2 cellular contexts compared by ENCODE assay signal in the genomic region with DNA sequence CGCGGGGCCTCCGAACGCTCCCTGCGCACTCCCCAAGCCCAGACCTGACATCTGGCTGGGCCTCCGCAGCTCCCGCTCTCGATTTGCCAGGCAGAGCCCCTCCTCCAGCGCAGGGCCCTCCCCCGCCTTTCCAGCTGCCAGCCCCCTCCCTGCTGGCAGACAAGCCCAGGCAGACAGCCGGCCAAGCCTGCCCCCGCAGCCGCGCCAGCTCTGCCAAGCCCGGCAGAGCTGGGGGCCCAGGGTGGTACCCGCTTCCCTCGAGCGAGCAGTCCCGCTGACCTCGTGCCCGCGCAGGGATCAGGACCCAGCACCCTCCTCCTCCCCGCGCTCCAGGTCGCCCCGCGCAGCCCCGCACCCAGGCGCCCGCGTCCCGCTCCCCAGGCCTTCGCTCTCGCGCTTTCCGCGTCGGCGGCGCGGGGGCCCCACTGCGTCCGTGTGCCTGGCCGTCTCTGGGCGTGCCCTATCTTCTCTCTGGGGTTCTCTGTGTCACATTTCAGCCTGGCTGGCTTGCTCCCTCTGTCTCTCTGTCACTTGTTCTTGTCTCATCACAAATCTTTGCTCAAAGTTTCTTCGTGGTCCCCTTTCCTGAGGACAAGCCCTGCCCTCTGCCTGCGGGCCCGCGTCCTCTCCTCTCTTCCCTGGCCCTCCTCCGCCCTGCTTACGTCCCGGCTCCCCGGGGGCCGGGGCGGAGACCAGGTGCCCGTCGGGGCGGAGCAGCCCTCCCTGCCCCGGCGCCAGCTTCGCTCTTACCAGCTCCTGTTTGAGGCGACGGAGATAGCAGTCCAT.
TF ChIP-seq lines count a peak whose summit lies in the region.

No MANE protein-coding gene starts in this region.

TF ChIP-seq in GM23338, 12 proteins besides CTCF, POLR2A, EP300 and RAD21:
- TF ChIP-seq EZH2phosphoT487 (IDR thresholded peaks at IDR 0.05; ENCODE audit: unreplicated experiment) = no peak
- TF ChIP-seq CREB1 (CRISPR knock-in tag; IDR thresholded peaks at IDR 0.05; ENCODE audit: low read depth) = peak; percentile 50; the same call in 1 of the 2 replicates
- TF ChIP-seq POLR2AphosphoS5 (IDR thresholded peaks at IDR 0.05; ENCODE audit: low read depth) = peak; percentile 30
- TF ChIP-seq, protein P1, sequence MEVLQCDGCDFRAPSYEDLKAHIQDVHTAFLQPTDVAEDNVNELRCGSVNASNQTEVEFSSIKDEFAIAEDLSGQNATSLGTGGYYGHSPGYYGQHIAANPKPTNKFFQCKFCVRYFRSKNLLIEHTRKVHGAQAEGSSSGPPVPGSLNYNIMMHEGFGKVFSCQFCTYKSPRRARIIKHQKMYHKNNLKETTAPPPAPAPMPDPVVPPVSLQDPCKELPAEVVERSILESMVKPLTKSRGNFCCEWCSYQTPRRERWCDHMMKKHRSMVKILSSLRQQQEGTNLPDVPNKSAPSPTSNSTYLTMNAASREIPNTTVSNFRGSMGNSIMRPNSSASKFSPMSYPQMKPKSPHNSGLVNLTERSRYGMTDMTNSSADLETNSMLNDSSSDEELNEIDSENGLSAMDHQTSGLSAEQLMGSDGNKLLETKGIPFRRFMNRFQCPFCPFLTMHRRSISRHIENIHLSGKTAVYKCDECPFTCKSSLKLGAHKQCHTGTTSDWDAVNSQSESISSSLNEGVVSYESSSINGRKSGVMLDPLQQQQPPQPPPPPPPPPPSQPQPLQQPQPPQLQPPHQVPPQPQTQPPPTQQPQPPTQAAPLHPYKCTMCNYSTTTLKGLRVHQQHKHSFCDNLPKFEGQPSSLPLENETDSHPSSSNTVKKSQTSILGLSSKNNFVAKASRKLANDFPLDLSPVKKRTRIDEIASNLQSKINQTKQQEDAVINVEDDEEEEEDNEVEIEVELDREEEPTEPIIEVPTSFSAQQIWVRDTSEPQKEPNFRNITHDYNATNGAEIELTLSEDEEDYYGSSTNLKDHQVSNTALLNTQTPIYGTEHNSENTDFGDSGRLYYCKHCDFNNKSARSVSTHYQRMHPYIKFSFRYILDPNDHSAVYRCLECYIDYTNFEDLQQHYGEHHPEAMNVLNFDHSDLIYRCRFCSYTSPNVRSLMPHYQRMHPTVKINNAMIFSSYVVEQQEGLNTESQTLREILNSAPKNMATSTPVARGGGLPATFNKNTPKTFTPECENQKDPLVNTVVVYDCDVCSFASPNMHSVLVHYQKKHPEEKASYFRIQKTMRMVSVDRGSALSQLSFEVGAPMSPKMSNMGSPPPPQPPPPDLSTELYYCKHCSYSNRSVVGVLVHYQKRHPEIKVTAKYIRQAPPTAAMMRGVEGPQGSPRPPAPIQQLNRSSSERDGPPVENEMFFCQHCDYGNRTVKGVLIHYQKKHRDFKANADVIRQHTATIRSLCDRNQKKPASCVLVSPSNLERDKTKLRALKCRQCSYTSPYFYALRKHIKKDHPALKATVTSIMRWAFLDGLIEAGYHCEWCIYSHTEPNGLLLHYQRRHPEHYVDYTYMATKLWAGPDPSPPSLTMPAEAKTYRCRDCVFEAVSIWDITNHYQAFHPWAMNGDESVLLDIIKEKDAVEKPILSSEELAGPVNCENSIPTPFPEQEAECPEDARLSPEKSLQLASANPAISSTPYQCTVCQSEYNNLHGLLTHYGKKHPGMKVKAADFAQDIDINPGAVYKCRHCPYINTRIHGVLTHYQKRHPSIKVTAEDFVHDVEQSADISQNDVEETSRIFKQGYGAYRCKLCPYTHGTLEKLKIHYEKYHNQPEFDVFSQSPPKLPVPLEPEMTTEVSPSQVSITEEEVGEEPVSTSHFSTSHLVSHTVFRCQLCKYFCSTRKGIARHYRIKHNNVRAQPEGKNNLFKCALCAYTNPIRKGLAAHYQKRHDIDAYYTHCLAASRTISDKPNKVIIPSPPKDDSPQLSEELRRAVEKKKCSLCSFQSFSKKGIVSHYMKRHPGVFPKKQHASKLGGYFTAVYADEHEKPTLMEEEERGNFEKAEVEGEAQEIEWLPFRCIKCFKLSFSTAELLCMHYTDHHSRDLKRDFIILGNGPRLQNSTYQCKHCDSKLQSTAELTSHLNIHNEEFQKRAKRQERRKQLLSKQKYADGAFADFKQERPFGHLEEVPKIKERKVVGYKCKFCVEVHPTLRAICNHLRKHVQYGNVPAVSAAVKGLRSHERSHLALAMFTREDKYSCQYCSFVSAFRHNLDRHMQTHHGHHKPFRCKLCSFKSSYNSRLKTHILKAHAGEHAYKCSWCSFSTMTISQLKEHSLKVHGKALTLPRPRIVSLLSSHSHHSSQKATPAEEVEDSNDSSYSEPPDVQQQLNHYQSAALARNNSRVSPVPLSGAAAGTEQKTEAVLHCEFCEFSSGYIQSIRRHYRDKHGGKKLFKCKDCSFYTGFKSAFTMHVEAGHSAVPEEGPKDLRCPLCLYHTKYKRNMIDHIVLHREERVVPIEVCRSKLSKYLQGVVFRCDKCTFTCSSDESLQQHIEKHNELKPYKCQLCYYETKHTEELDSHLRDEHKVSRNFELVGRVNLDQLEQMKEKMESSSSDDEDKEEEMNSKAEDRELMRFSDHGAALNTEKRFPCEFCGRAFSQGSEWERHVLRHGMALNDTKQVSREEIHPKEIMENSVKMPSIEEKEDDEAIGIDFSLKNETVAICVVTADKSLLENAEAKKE (CRISPR knock-in tag; IDR thresholded peaks at IDR 0.05) = no peak
- TF ChIP-seq ZNF331 (CRISPR knock-in tag; IDR thresholded peaks at IDR 0.05; ENCODE audit: low read depth) = no peak
- no peak for TF ChIP-seq REST (IDR thresholded peaks at IDR 0.05; ENCODE audit: unreplicated experiment)
- no peak for TF ChIP-seq NANOG (IDR thresholded peaks at IDR 0.05; ENCODE audit: borderline replicate concordance)
- no peak for TF ChIP-seq STAT1 (IDR thresholded peaks at IDR 0.05; ENCODE audit: unreplicated experiment)
- no peak for TF ChIP-seq EZH2 (IDR thresholded peaks at IDR 0.05; ENCODE audit: low read depth, unreplicated experiment)

TF ChIP-seq in GM12878, 131 proteins besides CTCF, POLR2A, EP300 and RAD21:
- TF ChIP-seq EGR1 (IDR thresholded peaks at IDR 0.05; ENCODE audit: borderline replicate concordance in 1 of 2, low read depth in 2 of 2, low read length in 2 of 2) = 0 out of 3 replicates have a peak, but pooled peaks of 1 of the 2 experiments have one; percentile 1
- no peak for TF ChIP-seq ZNF384 (IDR thresholded peaks at IDR 0.05; ENCODE audit: borderline replicate concordance, low read depth, low read length)
- 0 out of 2 replicates have a peak, but pooled peaks have one; percentile 4 for TF ChIP-seq MAX (IDR thresholded peaks at IDR 0.05; ENCODE audit: low read depth, low read length)
- peak; percentile 37; the same call in 1 of the 2 replicates for TF ChIP-seq NR2F1 (conservative IDR thresholded peaks at IDR 0.05)
- no peak for TF ChIP-seq YBX1 (IDR thresholded peaks at IDR 0.05)
- TF ChIP-seq BACH1 (IDR thresholded peaks at IDR 0.05; ENCODE audit: borderline replicate concordance) = 0 out of 2 replicates have a peak, but pooled peaks have one; percentile 35
- peak; percentile 57 for TF ChIP-seq GATAD2B (conservative IDR thresholded peaks at IDR 0.05; ENCODE audit: low read depth)
- no peak for TF ChIP-seq IKZF2 (IDR thresholded peaks at IDR 0.05)
- 0 out of 2 replicates have a peak, but pooled peaks have one; percentile 20 for TF ChIP-seq HDGF (IDR thresholded peaks at IDR 0.05)
- TF ChIP-seq CREM (IDR thresholded peaks at IDR 0.05; ENCODE audit: low read depth) = 0 out of 2 replicates have a peak, but pooled peaks have one; percentile 25
- TF ChIP-seq, protein P2, sequence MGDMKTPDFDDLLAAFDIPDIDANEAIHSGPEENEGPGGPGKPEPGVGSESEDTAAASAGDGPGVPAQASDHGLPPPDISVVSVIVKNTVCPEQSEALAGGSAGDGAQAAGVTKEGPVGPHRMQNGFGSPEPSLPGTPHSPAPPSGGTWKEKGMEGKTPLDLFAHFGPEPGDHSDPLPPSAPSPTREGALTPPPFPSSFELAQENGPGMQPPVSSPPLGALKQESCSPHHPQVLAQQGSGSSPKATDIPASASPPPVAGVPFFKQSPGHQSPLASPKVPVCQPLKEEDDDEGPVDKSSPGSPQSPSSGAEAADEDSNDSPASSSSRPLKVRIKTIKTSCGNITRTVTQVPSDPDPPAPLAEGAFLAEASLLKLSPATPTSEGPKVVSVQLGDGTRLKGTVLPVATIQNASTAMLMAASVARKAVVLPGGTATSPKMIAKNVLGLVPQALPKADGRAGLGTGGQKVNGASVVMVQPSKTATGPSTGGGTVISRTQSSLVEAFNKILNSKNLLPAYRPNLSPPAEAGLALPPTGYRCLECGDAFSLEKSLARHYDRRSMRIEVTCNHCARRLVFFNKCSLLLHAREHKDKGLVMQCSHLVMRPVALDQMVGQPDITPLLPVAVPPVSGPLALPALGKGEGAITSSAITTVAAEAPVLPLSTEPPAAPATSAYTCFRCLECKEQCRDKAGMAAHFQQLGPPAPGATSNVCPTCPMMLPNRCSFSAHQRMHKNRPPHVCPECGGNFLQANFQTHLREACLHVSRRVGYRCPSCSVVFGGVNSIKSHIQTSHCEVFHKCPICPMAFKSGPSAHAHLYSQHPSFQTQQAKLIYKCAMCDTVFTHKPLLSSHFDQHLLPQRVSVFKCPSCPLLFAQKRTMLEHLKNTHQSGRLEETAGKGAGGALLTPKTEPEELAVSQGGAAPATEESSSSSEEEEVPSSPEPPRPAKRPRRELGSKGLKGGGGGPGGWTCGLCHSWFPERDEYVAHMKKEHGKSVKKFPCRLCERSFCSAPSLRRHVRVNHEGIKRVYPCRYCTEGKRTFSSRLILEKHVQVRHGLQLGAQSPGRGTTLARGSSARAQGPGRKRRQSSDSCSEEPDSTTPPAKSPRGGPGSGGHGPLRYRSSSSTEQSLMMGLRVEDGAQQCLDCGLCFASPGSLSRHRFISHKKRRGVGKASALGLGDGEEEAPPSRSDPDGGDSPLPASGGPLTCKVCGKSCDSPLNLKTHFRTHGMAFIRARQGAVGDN (IDR thresholded peaks at IDR 0.05) = peak; percentile 48; the same call in 1 of the 2 replicates
- TF ChIP-seq CBX3 (IDR thresholded peaks at IDR 0.05; ENCODE audit: borderline replicate concordance, low read depth) = no peak
